In genomic region chr11:7964873-7965272, GRCh38 we compare ENCODE assay signal across 15 cellular contexts. TPM values are rescaled to one million over a fixed set of nuclear protein-coding genes. Genes with fewer than 3 reads are reported as not detected.
DNase-seq lines count a peak whose midpoint lies in the region; ATAC-seq, FAIRE-seq and TF ChIP-seq lines count a peak whose summit lies in the region.
"Had no signal": no experiment of that assay in that cellular context is flagged by ENCODE, and none has a peak within 500 bp of the region (broad histone marks: within the 10 kb centered on the region; RNA-seq: fewer than 3 reads in every experiment).

No MANE protein-coding gene starts in this region.

- peak overlapping the region; percentile 91 for H3K27ac ChIP-seq in keratinocyte (ENCODE audit: control insufficient read depth, insufficient read depth, low read length)
- H3K27ac ChIP-seq: hepatocyte had no signal

- ATAC-seq in GM19035 (IDR thresholded peaks at IDR 0.05; ENCODE audit: unreplicated experiment), result no peak
- ATAC-seq: activated CD4-positive, CD25-positive, alpha-beta regulatory T cell treated with anti-CD3 and anti-CD28 coated beads, Interleukin-2, amount 50 U/mL, for 24 hours had no signal

- H3K36me3 ChIP-seq in keratinocyte (ENCODE audit: control insufficient read depth in 2 of 2, extremely low read depth in 1 of 2, insufficient read depth in 2 of 2, low read length in 2 of 2), result no peaks in the 10 kb centered on the region

- CTCF ChIA-PET in AG04449 (lab: Yijun Ruan, JAX), result interaction anchor here (0.9 to 3.4 kb wide), 7 partner anchors 11 to 72 kb away, joined by 3 to 22 read pairs (median 8); partner anchors contain the start of gene EIF3F

- dilution Hi-C loops in keratinocyte (cut with MboI; ENCODE audit: extremely low pct_ligation_motif_present, low sequenced_read_pairs), result no loop called here

- H3K4me3 ChIP-seq in AG04449 (ENCODE audit: low read depth, low read length) (peak overlapping the region; percentile 25), astrocyte of the spinal cord (ENCODE audit: low read depth, low read length) (no peak overlapping the region), keratinocyte (ENCODE audit: control insufficient read depth in 2 of 3, extremely low read depth in 1 of 3, insufficient read depth in 2 of 3, low read depth in 1 of 3, low read length in 3 of 3) (peak overlapping the region in 1 of 3 experiments; percentile 22)
- H3K4me3 ChIP-seq: hepatocyte had no signal

- no peaks in the 10 kb centered on the region for H4K20me1 ChIP-seq in keratinocyte (ENCODE audit: control insufficient read depth, extremely low read depth, insufficient read depth, low read length)

- no peaks in the 10 kb centered on the region for H3K79me2 ChIP-seq in keratinocyte (ENCODE audit: control insufficient read depth, insufficient read depth, low read length)
- H3K79me2 ChIP-seq: hepatocyte had no signal

- peak; percentile 73 for FAIRE-seq in keratinocyte (lab: Jason Lieb, UNC)

- POLR2A ChIA-PET in AG04449 (lab: Yijun Ruan, JAX), result interaction anchor here (1.1 to 2.2 kb wide), 3 partner anchors 10 to 60 kb away, joined by 3 to 17 read pairs (median 9); no protein-coding TSS in a partner anchor

- DNase-seq in AG04449 (ENCODE audit: low read depth, low spot score) (peak; percentile 45), HS-27A (ENCODE audit: low read depth) (peak; percentile 83), astrocyte of the spinal cord (ENCODE audit: low read depth, low spot score) (peak; percentile 36), keratinocyte (ENCODE audit: low read depth, low spot score) (no peak), SK-N-DZ (ENCODE audit: low spot score) (no peak), NCI-H2227 (lab: John Stamatoyannopoulos, UW; ENCODE audit: unreplicated experiment) (no peak), OCI-M2 (lab: John Stamatoyannopoulos, UW; ENCODE audit: unreplicated experiment) (no peak)
- DNase-seq: Caco-2; central memory CD4-positive, alpha-beta T cell; MM.1S; NCI-H2029 treated with DMSO at 0.1 percent for 48 hours; RPMI8226 had no signal

- in situ Hi-C loops in astrocyte of the spinal cord (cut with HindIII; ENCODE audit: low sequenced_read_pairs), result no loop called here

- peaks cover 51% of the 10 kb centered on the region for H3K4me1 ChIP-seq in keratinocyte (ENCODE audit: control insufficient read depth, extremely low read depth, insufficient read depth, low read length)

- H3K9me1 ChIP-seq in keratinocyte (ENCODE audit: control insufficient read depth, extremely low read depth, insufficient read depth, low read length), result no peaks in the 10 kb centered on the region

- H3K4me2 ChIP-seq in keratinocyte (ENCODE audit: control insufficient read depth, extremely low read depth, insufficient read depth, low read depth, low read length), result peak overlapping the region; percentile 77
- H3K4me2 ChIP-seq: hepatocyte had no signal

- no peaks in the 10 kb centered on the region for H3K9me3 ChIP-seq in keratinocyte (ENCODE audit: control insufficient read depth, low read depth, low read length)
- H3K9me3 ChIP-seq: Caco-2 had no signal

- H2AFZ ChIP-seq in keratinocyte (ENCODE audit: control insufficient read depth, low read length), result peak overlapping the region; percentile 55
- H2AFZ ChIP-seq: hepatocyte had no signal

- peaks cover 2% of the 10 kb centered on the region for H3K27me3 ChIP-seq in keratinocyte (ENCODE audit: control insufficient read depth, extremely low read depth, insufficient read depth, low read length)

- no peak for TF ChIP-seq CTCF in AG04449 (IDR thresholded peaks at IDR 0.05; ENCODE audit: insufficient read depth, low read length, missing control alignments)
- TF ChIP-seq CTCF in astrocyte of the spinal cord (IDR thresholded peaks at IDR 0.05; ENCODE audit: low read depth, low read length), result no peak
- no peak for TF ChIP-seq CTCF in keratinocyte (optimal IDR thresholded peaks at IDR 0.05 in 1 of 3, IDR thresholded peaks at IDR 0.05 in 1 of 3, conservative IDR thresholded peaks at IDR 0.05 in 1 of 3; ENCODE audit: extremely low read depth in 1 of 3, insufficient read depth in 2 of 3, low read length in 3 of 3)

- peak overlapping the region; percentile 72 for H3K9ac ChIP-seq in keratinocyte (ENCODE audit: control insufficient read depth, extremely low read depth, insufficient read depth, low read length)

RNA-seq across cellular contexts. Expression of gene NLRP10, which starts 0.4 kb away (rescaled TPM):
- 7.1 to 19.1 TPM (median 9.2 TPM) in 3 replicates for polyA plus RNA-seq in keratinocyte
- polyA plus RNA-seq in keratinocyte (2011; ENCODE audit: low read depth), result 133 TPM
- 7.9 and 12.8 TPM in 2 replicates for polyA plus RNA-seq in keratinocyte (2011; cell fraction: cytosol; rRNA removed)
- polyA plus RNA-seq in keratinocyte (2011; cell fraction: nucleus; rRNA removed), result 22.9 and 25.9 TPM in 2 replicates
- 7.1 and 111 TPM in 2 replicates for polyA plus RNA-seq in keratinocyte (2012; ENCODE audit: low replicate concordance)
- polyA minus RNA-seq in keratinocyte, result 17.3 to 110 TPM (median 32.4 TPM) in 3 replicates
- 18.8 TPM for polyA minus RNA-seq in keratinocyte (2011; cell fraction: cytosol; rRNA and poly(A)+ RNA removed)
- 50.1 and 53.8 TPM in 2 replicates for polyA minus RNA-seq in keratinocyte (2011; cell fraction: nucleus; rRNA and poly(A)+ RNA removed)
- not detected in 2 replicates for polyA plus RNA-seq in SK-N-DZ (2014; cell fraction: cytosol; rRNA removed)
- polyA plus RNA-seq in SK-N-DZ (2014; cell fraction: nucleus; rRNA removed), result not detected in 2 replicates
- polyA plus RNA-seq: hepatocyte had no signal

RNA-seq across cellular contexts. Expression of gene EIF3F, which starts 22.3 kb away (rescaled TPM):
- 106 to 304 TPM (median 158 TPM) in 3 replicates for polyA plus RNA-seq in keratinocyte
- 365 TPM for polyA plus RNA-seq in keratinocyte (2011; ENCODE audit: low read depth)
- polyA plus RNA-seq in keratinocyte (2011; cell fraction: cytosol; rRNA removed), result 246 and 248 TPM in 2 replicates
- 124 and 125 TPM in 2 replicates for polyA plus RNA-seq in keratinocyte (2011; cell fraction: nucleus; rRNA removed)
- 296 and 362 TPM in 2 replicates for polyA plus RNA-seq in keratinocyte (2012; ENCODE audit: low replicate concordance)
- polyA minus RNA-seq in keratinocyte, result 169 to 252 TPM (median 221 TPM) in 3 replicates
- polyA minus RNA-seq in keratinocyte (2011; cell fraction: cytosol; rRNA and poly(A)+ RNA removed), result 163 TPM
- 38.8 and 62.1 TPM in 2 replicates for polyA minus RNA-seq in keratinocyte (2011; cell fraction: nucleus; rRNA and poly(A)+ RNA removed)
- polyA plus RNA-seq in SK-N-DZ (2014; cell fraction: cytosol; rRNA removed), result 348 and 349 TPM in 2 replicates
- polyA plus RNA-seq in SK-N-DZ (2014; cell fraction: nucleus; rRNA removed), result 185 and 339 TPM in 2 replicates

RNA-seq across cellular contexts. Expression of gene OR10A3, which starts 23.4 kb away (rescaled TPM):
- 0.04 to 0.40 TPM (median 0.07 TPM) in 3 replicates for polyA plus RNA-seq in keratinocyte
- 0.22 TPM for polyA plus RNA-seq in keratinocyte (2011; ENCODE audit: low read depth)
- polyA plus RNA-seq in keratinocyte (2011; cell fraction: cytosol; rRNA removed), result 0.06 TPM in 1 of 2 replicates, not detected in the other
- 1.1 and 1.4 TPM in 2 replicates for polyA plus RNA-seq in keratinocyte (2011; cell fraction: nucleus; rRNA removed)
- 0.16 and 1.3 TPM in 2 replicates for polyA plus RNA-seq in keratinocyte (2012; ENCODE audit: low replicate concordance)
- polyA minus RNA-seq in keratinocyte, result 1.2 to 1.4 TPM in 2 of 3 replicates, not detected in the other
- not detected for polyA minus RNA-seq in keratinocyte (2011; cell fraction: cytosol; rRNA and poly(A)+ RNA removed)
- polyA minus RNA-seq in keratinocyte (2011; cell fraction: nucleus; rRNA and poly(A)+ RNA removed), result 1.0 TPM in 1 of 2 replicates, not detected in the other
- polyA plus RNA-seq in SK-N-DZ (2014; cell fraction: cytosol; rRNA removed), result not detected in 2 replicates
- not detected in 2 replicates for polyA plus RNA-seq in SK-N-DZ (2014; cell fraction: nucleus; rRNA removed)
- polyA plus RNA-seq: hepatocyte had no signal

RNA-seq across cellular contexts. Expression of gene OR10A6, which starts 33.8 kb away (rescaled TPM):
- 0.06 to 0.45 TPM (median 0.26 TPM) in 3 replicates for polyA plus RNA-seq in keratinocyte
- polyA plus RNA-seq in keratinocyte (2011; ENCODE audit: low read depth), result 0.64 TPM
- polyA plus RNA-seq in keratinocyte (2011; cell fraction: cytosol; rRNA removed), result 0.13 and 0.14 TPM in 2 replicates
- polyA plus RNA-seq in keratinocyte (2011; cell fraction: nucleus; rRNA removed), result 0.83 and 1.2 TPM in 2 replicates
- 0.05 and 0.95 TPM in 2 replicates for polyA plus RNA-seq in keratinocyte (2012; ENCODE audit: low replicate concordance)
- polyA minus RNA-seq in keratinocyte, result 0.13 TPM in 2 of 3 replicates, not detected in the other
- not detected for polyA minus RNA-seq in keratinocyte (2011; cell fraction: cytosol; rRNA and poly(A)+ RNA removed)
- polyA minus RNA-seq in keratinocyte (2011; cell fraction: nucleus; rRNA and poly(A)+ RNA removed), result 0.11 and 0.23 TPM in 2 replicates
- not detected in 2 replicates for polyA plus RNA-seq in SK-N-DZ (2014; cell fraction: cytosol; rRNA removed)
- not detected in 2 replicates for polyA plus RNA-seq in SK-N-DZ (2014; cell fraction: nucleus; rRNA removed)
- polyA plus RNA-seq: hepatocyte had no signal

Comparison
In these comparisons a context has a peak if more than half of its experiments do, and no peak if none do; other contexts are left out.
1. DNase-seq: peak in AG04449 (single experiment), HS-27A (single experiment) and astrocyte of the spinal cord (single experiment); none in keratinocyte (single experiment), SK-N-DZ (single experiment), NCI-H2227 (single experiment) and OCI-M2 (single experiment).